ENCODE assay signal across 8 cellular contexts in genomic region chr11:2378527-2379210, GRCh38. TPM values are rescaled to one million over a fixed set of nuclear protein-coding genes. Genes with fewer than 3 reads are reported as not detected.
A peak's percentile ranks its signal among the peaks of the same experiment; 100 is the strongest.
DNase-seq lines count a peak whose midpoint lies in the region; ATAC-seq and TF ChIP-seq lines count a peak whose summit lies in the region.

No MANE protein-coding gene starts in this region.

- peaks cover 40% of the 10 kb centered on the region for H4K20me1 ChIP-seq in DOHH2 (ENCODE audit: control insufficient read depth, insufficient read depth, low read depth, low read length)

- H3K36me3 ChIP-seq in DOHH2 (ENCODE audit: control insufficient read depth, low read length) (peaks cover 57% of the 10 kb centered on the region), RWPE2 (ENCODE audit: low read depth) (peaks cover 4% of the 10 kb centered on the region), esophagus squamous epithelium (no peaks in the 10 kb centered on the region), neuronal stem cell (replicated peaks in 1 of 2; ENCODE audit: control insufficient read depth in 2 of 2, insufficient read depth in 2 of 2, low read length in 2 of 2) (peaks cover 7 to 28% of the 10 kb centered on the region in 2 donors)

- peak overlapping the region; percentile 90 for H3K9ac ChIP-seq in neuronal stem cell (ENCODE audit: low read depth, low read length, poor library complexity)

- H2AK5ac ChIP-seq in neuronal stem cell (ENCODE audit: low read depth, low read length): peak overlapping the region; percentile 79

- H3K4me3 ChIP-seq in DOHH2 (ENCODE audit: low read length) (peak overlapping the region; percentile 86), RWPE2 (ENCODE audit: severe bottlenecking) (peak overlapping the region; percentile 85), esophagus squamous epithelium (peak overlapping the region; percentile 78 to 97 (median 92)), neuronal stem cell (ENCODE audit: low read length in 2 of 2) (peak overlapping the region; percentile 93 to 98)

- peak overlapping the region; percentile 75 for H2BK5ac ChIP-seq in neuronal stem cell (ENCODE audit: low read length)

- peaks cover 48% of the 10 kb centered on the region for H3K4me1 ChIP-seq in DOHH2 (ENCODE audit: control insufficient read depth, low read length)
- H3K4me1 ChIP-seq in RWPE2 (ENCODE audit: insufficient read depth, poor library complexity, severe bottlenecking): peaks cover 21% of the 10 kb centered on the region
- H3K4me1 ChIP-seq in esophagus squamous epithelium: peaks cover 52 to 74% (median 53%) of the 10 kb centered on the region in 3 donors
- peaks cover 7 to 15% of the 10 kb centered on the region in 2 donors for H3K4me1 ChIP-seq in neuronal stem cell (ENCODE audit: control insufficient read depth in 2 of 2, insufficient read depth in 1 of 2, low read depth in 1 of 2, low read length in 2 of 2)

- H3K27me3 ChIP-seq in DOHH2 (ENCODE audit: control insufficient read depth, low read length): no peaks in the 10 kb centered on the region
- H3K27me3 ChIP-seq in RWPE2 (ENCODE audit: insufficient read depth, poor library complexity, severe bottlenecking): no peaks in the 10 kb centered on the region
- no peaks in the 10 kb centered on the region for H3K27me3 ChIP-seq in esophagus squamous epithelium
- no peaks in the 10 kb centered on the region for H3K27me3 ChIP-seq in neuronal stem cell (ENCODE audit: control insufficient read depth in 3 of 3, insufficient read depth in 3 of 3, low read depth in 1 of 3, low read length in 3 of 3)

- peak overlapping the region; percentile 79 for H2AFZ ChIP-seq in neuronal stem cell (ENCODE audit: low read length)

- TF ChIP-seq POLR2A in esophagus squamous epithelium (IDR thresholded peaks at IDR 0.05): no peak

- H4K8ac ChIP-seq in neuronal stem cell (ENCODE audit: low read depth, low read length): no peak overlapping the region

- H3F3A ChIP-seq in DOHH2 (ENCODE audit: control insufficient read depth, insufficient read depth): peaks cover 15% of the 10 kb centered on the region

- no peak overlapping the region for H4K91ac ChIP-seq in neuronal stem cell (ENCODE audit: low read depth, low read length, poor library complexity)

- H2BK15ac ChIP-seq in neuronal stem cell (ENCODE audit: low read length): no peak overlapping the region

- no peak overlapping the region for H2BK12ac ChIP-seq in neuronal stem cell (ENCODE audit: low read length)

- peaks cover 66% of the 10 kb centered on the region for H3K79me2 ChIP-seq in DOHH2 (ENCODE audit: control insufficient read depth, low read length)

- no peak overlapping the region for H3K4ac ChIP-seq in neuronal stem cell (ENCODE audit: low read length)

- no peak overlapping the region for H3K23ac ChIP-seq in neuronal stem cell (ENCODE audit: low read depth, low read length, poor library complexity)

- TF ChIP-seq CTCF in DOHH2 (IDR thresholded peaks at IDR 0.05; ENCODE audit: low read depth, low read length, poor library complexity, severe bottlenecking): no peak
- TF ChIP-seq CTCF in RWPE2 (IDR thresholded peaks at IDR 0.05; ENCODE audit: poor library complexity, severe bottlenecking): no peak
- no peak for TF ChIP-seq CTCF in esophagus squamous epithelium (IDR thresholded peaks at IDR 0.05)

- H3K4me2 ChIP-seq in DOHH2 (ENCODE audit: low read length) (peak overlapping the region; percentile 86), neuronal stem cell (ENCODE audit: insufficient read depth, low read length, poor library complexity, severe bottlenecking) (peak overlapping the region; percentile 89)

- ATAC-seq in RWPE2 (ENCODE audit: low read depth): peak; percentile 3; the same call in 1 of the 3 replicates
- ATAC-seq in GM21390 (IDR thresholded peaks at IDR 0.05; ENCODE audit: unreplicated experiment): no peak

- H3K18ac ChIP-seq in neuronal stem cell (ENCODE audit: low read length): peak overlapping the region; percentile 90

- WGBS in esophagus squamous epithelium, 2 donors: 0% methylated on average over 3 to 4 of the region's 23 CpGs
- no CpG with 5 or more reads among the region's 23 CpGs for WGBS in neuronal stem cell (ENCODE audit: extremely low coverage in 2 of 2, insufficient read length in 2 of 2, insufficient replicate concordance in 1 of 2), 2 donors

- no peaks in the 10 kb centered on the region for H3K9me2 ChIP-seq in DOHH2 (replicated peaks; ENCODE audit: control insufficient read depth, low read length)

- peaks cover 48% of the 10 kb centered on the region for H3K79me1 ChIP-seq in neuronal stem cell (ENCODE audit: low read depth, low read length)

- H3K27ac ChIP-seq in DOHH2 (ENCODE audit: low read depth, low read length): peak overlapping the region; percentile 69; the same call in 1 of the 2 replicates
- peak overlapping the region; percentile 66 for H3K27ac ChIP-seq in RWPE2 (ENCODE audit: poor library complexity, severe bottlenecking)
- peak overlapping the region; percentile 96 to 99 (median 98) for H3K27ac ChIP-seq in esophagus squamous epithelium
- H3K27ac ChIP-seq in neuronal stem cell (replicated peaks; ENCODE audit: low read length): no peak overlapping the region

- H3K9me3 ChIP-seq in DOHH2 (ENCODE audit: control insufficient read depth, insufficient read depth, low read length): no peaks in the 10 kb centered on the region
- no peaks in the 10 kb centered on the region for H3K9me3 ChIP-seq in RWPE2 (ENCODE audit: severe bottlenecking)
- H3K9me3 ChIP-seq in esophagus squamous epithelium: no peaks in the 10 kb centered on the region
- no peaks in the 10 kb centered on the region for H3K9me3 ChIP-seq in neuronal stem cell (replicated peaks in 1 of 2; ENCODE audit: control insufficient read depth in 2 of 2, insufficient read depth in 1 of 2, low read depth in 1 of 2, low read length in 2 of 2)

- DNase-seq in RWPE2 (ENCODE audit: low spot score) (no peak), esophagus squamous epithelium (lab: John Stamatoyannopoulos, UW) (no peak), neuronal stem cell (ENCODE audit: low spot score) (no peak), NCI-H1417 treated with DMSO at 0.1 percent for 48 hours (lab: John Stamatoyannopoulos, UW) (no peak), NCI-H2107 treated with DMSO at 0.1 percent for 48 hours (lab: John Stamatoyannopoulos, UW; ENCODE audit: unreplicated experiment) (no peak), DMS114 treated with DMSO at 0.1 percent for 48 hours (lab: John Stamatoyannopoulos, UW; ENCODE audit: unreplicated experiment) (no peak)

- intact Hi-C loops in esophagus squamous epithelium (cut with DNase I): no loop called here

- peak overlapping the region; percentile 56 for H3K14ac ChIP-seq in neuronal stem cell (ENCODE audit: low read length)

- peak overlapping the region; percentile 47 for H2BK120ac ChIP-seq in neuronal stem cell (ENCODE audit: low read depth, low read length)

RNA-seq across cellular contexts. Expression of gene CD81, which starts 1.6 kb away (rescaled TPM):
- 100 to 1,000 TPM; 110 to 265 (median 125) TPM for total RNA-seq in esophagus squamous epithelium
- 200 TPM for polyA plus RNA-seq in neuronal stem cell (2013, experiment 1 of 2)
- 195 TPM for polyA plus RNA-seq in neuronal stem cell (2013, experiment 2 of 2)

RNA-seq across cellular contexts. Expression of gene TSSC4, which starts 21.9 kb away (rescaled TPM):
- 10 to 100 TPM; 24.2 to 35.5 (median 29.6) TPM for total RNA-seq in esophagus squamous epithelium
- polyA plus RNA-seq in neuronal stem cell (2013, experiment 1 of 2): 50.8 TPM
- 54.1 TPM for polyA plus RNA-seq in neuronal stem cell (2013, experiment 2 of 2)
